1 cellular context compared by ENCODE assay signal in the genomic region with DNA sequence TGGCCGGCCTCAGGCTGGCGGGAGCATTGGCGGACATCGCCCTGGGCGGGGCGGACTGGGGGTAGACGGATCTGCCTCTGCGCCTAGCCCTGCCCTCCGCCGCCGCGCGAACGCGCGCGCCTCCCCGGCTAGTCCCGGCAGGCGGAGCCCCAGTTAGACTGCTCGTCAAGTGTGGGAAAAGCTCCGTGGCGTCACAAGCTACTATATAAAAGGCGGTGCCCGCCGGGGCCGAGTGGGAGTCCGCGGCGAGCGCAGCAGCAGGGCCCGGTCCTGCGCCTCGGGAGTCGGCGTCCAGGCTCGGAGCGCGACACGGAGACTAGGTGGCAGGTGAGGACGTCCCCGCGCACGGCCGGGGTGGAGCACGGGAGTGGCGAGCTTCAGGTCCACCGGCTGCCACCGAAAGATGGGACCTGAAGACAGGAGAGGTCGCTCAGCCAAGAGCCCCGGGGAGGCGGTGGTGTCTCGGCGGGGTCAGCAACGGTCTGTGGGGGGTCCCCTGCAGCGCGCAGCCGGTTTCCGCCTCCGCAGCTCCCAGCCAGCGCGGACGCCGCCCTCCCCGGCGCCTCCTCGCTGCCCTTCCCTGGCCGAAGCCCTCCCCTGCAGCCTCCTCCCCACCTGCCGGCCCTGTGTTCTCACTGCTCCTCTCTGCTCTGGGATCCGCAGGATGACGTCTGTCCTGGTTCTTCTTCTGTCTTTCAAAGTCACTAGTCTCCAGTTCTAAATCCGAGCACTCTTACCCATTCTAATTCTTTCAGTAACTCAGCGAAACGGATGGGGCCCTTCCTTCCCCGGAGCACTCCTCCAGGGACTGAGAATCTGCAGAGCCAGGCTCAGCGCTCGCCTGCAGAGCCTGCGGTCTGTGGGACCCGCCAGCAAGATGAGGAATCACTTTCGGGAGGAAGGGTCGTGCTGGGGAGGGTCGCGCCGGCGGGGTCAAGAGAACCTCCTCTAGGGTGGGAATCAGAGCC.
TF ChIP-seq lines count a peak whose summit lies in the region.

No MANE protein-coding gene starts in this region.

TF ChIP-seq in HepG2, 621 proteins besides CTCF, POLR2A, EP300 and RAD21 (continued from another document and continues in another):
- TF ChIP-seq, protein P1, sequence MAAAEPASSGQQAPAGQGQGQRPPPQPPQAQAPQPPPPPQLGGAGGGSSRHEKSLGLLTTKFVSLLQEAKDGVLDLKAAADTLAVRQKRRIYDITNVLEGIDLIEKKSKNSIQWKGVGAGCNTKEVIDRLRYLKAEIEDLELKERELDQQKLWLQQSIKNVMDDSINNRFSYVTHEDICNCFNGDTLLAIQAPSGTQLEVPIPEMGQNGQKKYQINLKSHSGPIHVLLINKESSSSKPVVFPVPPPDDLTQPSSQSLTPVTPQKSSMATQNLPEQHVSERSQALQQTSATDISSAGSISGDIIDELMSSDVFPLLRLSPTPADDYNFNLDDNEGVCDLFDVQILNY (CRISPR knock-in tag; conservative IDR thresholded peaks at IDR 0.05): no peak
- TF ChIP-seq NKX3-1 (CRISPR knock-in tag; IDR thresholded peaks at IDR 0.05): peak; percentile 60; the same call in 1 of the 2 replicates
- peak; percentile 78 for TF ChIP-seq HNRNPLL (IDR thresholded peaks at IDR 0.05; ENCODE audit: low read depth, low read length, poor library complexity, severe bottlenecking)
- peak; percentile 69; the same call in 1 of the 2 replicates for TF ChIP-seq ZNF776 (CRISPR knock-in tag; IDR thresholded peaks at IDR 0.05)
- TF ChIP-seq POLR2G (IDR thresholded peaks at IDR 0.05; ENCODE audit: low read depth, low read length): peak; percentile 99
- TF ChIP-seq MED1 (CRISPR knock-in tag; IDR thresholded peaks at IDR 0.05): peak; percentile 61
- no peak for TF ChIP-seq ZBTB33 (CRISPR knock-in tag; IDR thresholded peaks at IDR 0.05)
- no peak for TF ChIP-seq CENPT (CRISPR knock-in tag; IDR thresholded peaks at IDR 0.05; ENCODE audit: low read depth)
- TF ChIP-seq GZF1 (CRISPR knock-in tag; IDR thresholded peaks at IDR 0.05): 0 out of 2 replicates have a peak, but pooled peaks have one; percentile 49
- TF ChIP-seq HOXA7 (CRISPR knock-in tag; IDR thresholded peaks at IDR 0.05): no peak
- 0 out of 2 replicates have a peak, but pooled peaks have one; percentile 32 for TF ChIP-seq NR1H2 (CRISPR knock-in tag; IDR thresholded peaks at IDR 0.05; ENCODE audit: borderline replicate concordance, low read depth)
- no peak for TF ChIP-seq ELK4 (CRISPR knock-in tag; IDR thresholded peaks at IDR 0.05; ENCODE audit: borderline replicate concordance)
- TF ChIP-seq ZC3H13 (CRISPR knock-in tag; IDR thresholded peaks at IDR 0.05): no peak
- no peak for TF ChIP-seq ZSCAN31 (CRISPR knock-in tag; IDR thresholded peaks at IDR 0.05; ENCODE audit: low read depth)
- peak; percentile 58; the same call in 1 of the 2 replicates for TF ChIP-seq RFXAP (CRISPR knock-in tag; IDR thresholded peaks at IDR 0.05; ENCODE audit: borderline replicate concordance)
- 0 out of 2 replicates have a peak, but pooled peaks have one; percentile 33 for TF ChIP-seq ZBTB7A (CRISPR knock-in tag; IDR thresholded peaks at IDR 0.05)
- peak; percentile 36; the same call in 1 of the 2 replicates for TF ChIP-seq ZBTB25 (CRISPR knock-in tag; IDR thresholded peaks at IDR 0.05)
- TF ChIP-seq ARID2 (CRISPR knock-in tag; IDR thresholded peaks at IDR 0.05; ENCODE audit: borderline replicate concordance): peak; percentile 77; the same call in 1 of the 2 replicates
- TF ChIP-seq, protein P2, sequence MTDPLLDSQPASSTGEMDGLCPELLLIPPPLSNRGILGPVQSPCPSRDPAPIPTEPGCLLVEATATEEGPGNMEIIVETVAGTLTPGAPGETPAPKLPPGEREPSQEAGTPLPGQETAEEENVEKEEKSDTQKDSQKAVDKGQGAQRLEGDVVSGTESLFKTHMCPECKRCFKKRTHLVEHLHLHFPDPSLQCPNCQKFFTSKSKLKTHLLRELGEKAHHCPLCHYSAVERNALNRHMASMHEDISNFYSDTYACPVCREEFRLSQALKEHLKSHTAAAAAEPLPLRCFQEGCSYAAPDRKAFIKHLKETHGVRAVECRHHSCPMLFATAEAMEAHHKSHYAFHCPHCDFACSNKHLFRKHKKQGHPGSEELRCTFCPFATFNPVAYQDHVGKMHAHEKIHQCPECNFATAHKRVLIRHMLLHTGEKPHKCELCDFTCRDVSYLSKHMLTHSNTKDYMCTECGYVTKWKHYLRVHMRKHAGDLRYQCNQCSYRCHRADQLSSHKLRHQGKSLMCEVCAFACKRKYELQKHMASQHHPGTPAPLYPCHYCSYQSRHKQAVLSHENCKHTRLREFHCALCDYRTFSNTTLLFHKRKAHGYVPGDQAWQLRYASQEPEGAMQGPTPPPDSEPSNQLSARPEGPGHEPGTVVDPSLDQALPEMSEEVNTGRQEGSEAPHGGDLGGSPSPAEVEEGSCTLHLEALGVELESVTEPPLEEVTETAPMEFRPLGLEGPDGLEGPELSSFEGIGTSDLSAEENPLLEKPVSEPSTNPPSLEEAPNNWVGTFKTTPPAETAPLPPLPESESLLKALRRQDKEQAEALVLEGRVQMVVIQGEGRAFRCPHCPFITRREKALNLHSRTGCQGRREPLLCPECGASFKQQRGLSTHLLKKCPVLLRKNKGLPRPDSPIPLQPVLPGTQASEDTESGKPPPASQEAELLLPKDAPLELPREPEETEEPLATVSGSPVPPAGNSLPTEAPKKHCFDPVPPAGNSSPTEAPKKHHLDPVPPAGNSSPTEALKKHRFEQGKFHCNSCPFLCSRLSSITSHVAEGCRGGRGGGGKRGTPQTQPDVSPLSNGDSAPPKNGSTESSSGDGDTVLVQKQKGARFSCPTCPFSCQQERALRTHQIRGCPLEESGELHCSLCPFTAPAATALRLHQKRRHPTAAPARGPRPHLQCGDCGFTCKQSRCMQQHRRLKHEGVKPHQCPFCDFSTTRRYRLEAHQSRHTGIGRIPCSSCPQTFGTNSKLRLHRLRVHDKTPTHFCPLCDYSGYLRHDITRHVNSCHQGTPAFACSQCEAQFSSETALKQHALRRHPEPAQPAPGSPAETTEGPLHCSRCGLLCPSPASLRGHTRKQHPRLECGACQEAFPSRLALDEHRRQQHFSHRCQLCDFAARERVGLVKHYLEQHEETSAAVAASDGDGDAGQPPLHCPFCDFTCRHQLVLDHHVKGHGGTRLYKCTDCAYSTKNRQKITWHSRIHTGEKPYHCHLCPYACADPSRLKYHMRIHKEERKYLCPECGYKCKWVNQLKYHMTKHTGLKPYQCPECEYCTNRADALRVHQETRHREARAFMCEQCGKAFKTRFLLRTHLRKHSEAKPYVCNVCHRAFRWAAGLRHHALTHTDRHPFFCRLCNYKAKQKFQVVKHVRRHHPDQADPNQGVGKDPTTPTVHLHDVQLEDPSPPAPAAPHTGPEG (CRISPR knock-in tag; IDR thresholded peaks at IDR 0.05): peak; percentile 59; the same call in 1 of the 2 replicates
- no peak for TF ChIP-seq ZNF329 (CRISPR knock-in tag; IDR thresholded peaks at IDR 0.05; ENCODE audit: low read depth)
- TF ChIP-seq NCOA2 (CRISPR knock-in tag; IDR thresholded peaks at IDR 0.05): 0 out of 2 replicates have a peak, but pooled peaks have one; percentile 12
- TF ChIP-seq, protein P3, sequence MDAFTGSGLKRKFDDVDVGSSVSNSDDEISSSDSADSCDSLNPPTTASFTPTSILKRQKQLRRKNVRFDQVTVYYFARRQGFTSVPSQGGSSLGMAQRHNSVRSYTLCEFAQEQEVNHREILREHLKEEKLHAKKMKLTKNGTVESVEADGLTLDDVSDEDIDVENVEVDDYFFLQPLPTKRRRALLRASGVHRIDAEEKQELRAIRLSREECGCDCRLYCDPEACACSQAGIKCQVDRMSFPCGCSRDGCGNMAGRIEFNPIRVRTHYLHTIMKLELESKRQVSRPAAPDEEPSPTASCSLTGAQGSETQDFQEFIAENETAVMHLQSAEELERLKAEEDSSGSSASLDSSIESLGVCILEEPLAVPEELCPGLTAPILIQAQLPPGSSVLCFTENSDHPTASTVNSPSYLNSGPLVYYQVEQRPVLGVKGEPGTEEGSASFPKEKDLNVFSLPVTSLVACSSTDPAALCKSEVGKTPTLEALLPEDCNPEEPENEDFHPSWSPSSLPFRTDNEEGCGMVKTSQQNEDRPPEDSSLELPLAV (CRISPR knock-in tag; conservative IDR thresholded peaks at IDR 0.05; ENCODE audit: low read depth): no peak
- TF ChIP-seq ZNF12 (CRISPR knock-in tag; IDR thresholded peaks at IDR 0.05): 0 out of 2 replicates have a peak, but pooled peaks have one; percentile 39
- TF ChIP-seq, protein P4, sequence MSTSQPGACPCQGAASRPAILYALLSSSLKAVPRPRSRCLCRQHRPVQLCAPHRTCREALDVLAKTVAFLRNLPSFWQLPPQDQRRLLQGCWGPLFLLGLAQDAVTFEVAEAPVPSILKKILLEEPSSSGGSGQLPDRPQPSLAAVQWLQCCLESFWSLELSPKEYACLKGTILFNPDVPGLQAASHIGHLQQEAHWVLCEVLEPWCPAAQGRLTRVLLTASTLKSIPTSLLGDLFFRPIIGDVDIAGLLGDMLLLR (CRISPR knock-in tag; IDR thresholded peaks at IDR 0.05): peak; percentile 81
- peak; percentile 92 for TF ChIP-seq ZNF563 (CRISPR knock-in tag; IDR thresholded peaks at IDR 0.05)
- TF ChIP-seq ZNF292 (CRISPR knock-in tag; IDR thresholded peaks at IDR 0.05; ENCODE audit: borderline replicate concordance, low read depth): peak; percentile 58; the same call in 1 of the 2 replicates
- no peak for TF ChIP-seq NCOA5 (CRISPR knock-in tag; IDR thresholded peaks at IDR 0.05)
- peak; percentile 62 for TF ChIP-seq SMYD3 (CRISPR knock-in tag; IDR thresholded peaks at IDR 0.05)
- TF ChIP-seq, protein P5, sequence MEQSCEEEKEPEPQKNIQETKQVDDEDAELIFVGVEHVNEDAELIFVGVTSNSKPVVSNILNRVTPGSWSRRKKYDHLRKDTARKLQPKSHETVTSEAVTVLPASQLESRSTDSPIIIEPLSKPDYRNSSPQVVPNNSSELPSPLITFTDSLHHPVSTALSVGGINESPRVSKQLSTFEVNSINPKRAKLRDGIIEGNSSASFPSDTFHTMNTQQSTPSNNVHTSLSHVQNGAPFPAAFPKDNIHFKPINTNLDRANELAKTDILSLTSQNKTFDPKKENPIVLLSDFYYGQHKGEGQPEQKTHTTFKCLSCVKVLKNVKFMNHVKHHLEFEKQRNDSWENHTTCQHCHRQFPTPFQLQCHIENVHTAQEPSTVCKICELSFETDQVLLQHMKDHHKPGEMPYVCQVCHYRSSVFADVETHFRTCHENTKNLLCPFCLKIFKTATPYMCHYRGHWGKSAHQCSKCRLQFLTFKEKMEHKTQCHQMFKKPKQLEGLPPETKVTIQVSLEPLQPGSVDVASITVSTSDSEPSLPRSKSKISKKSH (CRISPR knock-in tag; IDR thresholded peaks at IDR 0.05; ENCODE audit: borderline replicate concordance): no peak
- TF ChIP-seq EEA1 (CRISPR knock-in tag; IDR thresholded peaks at IDR 0.05; ENCODE audit: borderline replicate concordance): no peak
- TF ChIP-seq ZNF280D (CRISPR knock-in tag; IDR thresholded peaks at IDR 0.05): no peak; the same call in 1 of the 2 replicates
- TF ChIP-seq ZNF629 (CRISPR knock-in tag; conservative IDR thresholded peaks at IDR 0.05): no peak
- TF ChIP-seq ZNF552 (CRISPR knock-in tag; IDR thresholded peaks at IDR 0.05; ENCODE audit: borderline replicate concordance): peak; percentile 88; the same call in 1 of the 2 replicates
- peak; percentile 38; the same call in 1 of the 2 replicates for TF ChIP-seq HMG20B (CRISPR knock-in tag; conservative IDR thresholded peaks at IDR 0.05)
- peak; percentile 15; the same call in 1 of the 2 replicates for TF ChIP-seq ZFP90 (CRISPR knock-in tag; IDR thresholded peaks at IDR 0.05; ENCODE audit: borderline replicate concordance)
- peak; percentile 94 for TF ChIP-seq CBX1 (IDR thresholded peaks at IDR 0.05; ENCODE audit: low read depth)
- TF ChIP-seq TAF1 (CRISPR knock-in tag; IDR thresholded peaks at IDR 0.05): peak; percentile 86
